ENCODE assay signal across 13 cellular contexts in genomic region chr2:65800998-65801397, GRCh38.
A peak's percentile ranks its signal among the peaks of the same experiment; 100 is the strongest.
DNase-seq lines count a peak whose midpoint lies in the region; ATAC-seq and TF ChIP-seq lines count a peak whose summit lies in the region.
"Had no signal": no experiment of that assay in that cellular context is flagged by ENCODE, and none has a peak within 500 bp of the region (broad histone marks: within the 10 kb centered on the region; RNA-seq: fewer than 3 reads in every experiment).

No MANE protein-coding gene starts in this region.

- no peak overlapping the region for H3K4me3 ChIP-seq in cardiac muscle cell
- H3K4me3 ChIP-seq in PC-9, result no peak overlapping the region
- H3K4me3 ChIP-seq in fibroblast of villous mesenchyme (ENCODE audit: low read depth, low read length), result no peak overlapping the region
- H3K4me3 ChIP-seq in upper lobe of right lung, result no peak overlapping the region
- no peak overlapping the region for H3K4me3 ChIP-seq in gastroesophageal sphincter
- H3K4me3 ChIP-seq: BLaER1 treated with 17β-estradiol and CSF1 and Interleukin-3, amounts not matched to agents 10 nM and 100 nM; dorsolateral prefrontal cortex; thoracic aorta had no signal

- H3K4me1 Mint-ChIP-seq in CD14-positive monocyte, result no peaks in the 10 kb centered on the region

- H3K36me3 Mint-ChIP-seq in CD14-positive monocyte, result no peaks in the 10 kb centered on the region

- peak in 1 of 2 donors; percentile 25 for DNase-seq in cardiac muscle cell (ENCODE audit: low read depth in 1 of 2, low spot score in 1 of 2)
- no peak for DNase-seq in cardiac septum (ENCODE audit: low spot score)
- peak in 1 of 2 experiments; percentile 9 for DNase-seq in PC-9
- peak; percentile 45 for DNase-seq in fibroblast of villous mesenchyme (ENCODE audit: low read depth)
- no peak for DNase-seq in upper lobe of right lung
- no peak for DNase-seq in activated naive CD4-positive, alpha-beta T cell treated with anti-CD3 and anti-CD28 coated beads, Interleukin-2, amount 50 U/mL, for 16 hours
- no peak for DNase-seq in CD14-positive monocyte (ENCODE audit: low spot score)
- DNase-seq: dorsolateral prefrontal cortex, NCI-H1048 had no signal

- peak; percentile 34 for TF ChIP-seq CTCF in cardiac muscle cell (IDR thresholded peaks at IDR 0.05; ENCODE audit: low read depth, low read length)
- peak; percentile 53 for TF ChIP-seq CTCF in PC-9 (conservative IDR thresholded peaks at IDR 0.05)
- TF ChIP-seq CTCF in fibroblast of villous mesenchyme (IDR thresholded peaks at IDR 0.05; ENCODE audit: insufficient read depth, low read depth, low read length), result peak; percentile 58
- TF ChIP-seq CTCF in upper lobe of right lung (IDR thresholded peaks at IDR 0.05), result peak; percentile 28
- TF ChIP-seq CTCF in CD14-positive monocyte (IDR thresholded peaks at IDR 0.05), result no peak
- TF ChIP-seq CTCF in gastroesophageal sphincter (IDR thresholded peaks at IDR 0.05), result no peak

- POLR2A ChIA-PET in PC-9 (lab: Charles Lee; ENCODE audit: unreplicated experiment), result no interaction called here

- no peak for TF ChIP-seq EP300 in gastroesophageal sphincter (IDR thresholded peaks at IDR 0.05)

- no peaks in the 10 kb centered on the region for H3K36me3 ChIP-seq in cardiac muscle cell
- H3K36me3 ChIP-seq in PC-9 (ENCODE audit: low read depth), result no peaks in the 10 kb centered on the region
- H3K36me3 ChIP-seq in upper lobe of right lung, result no peaks in the 10 kb centered on the region
- H3K36me3 ChIP-seq in gastroesophageal sphincter, result no peaks in the 10 kb centered on the region
- H3K36me3 ChIP-seq: BLaER1 treated with 17β-estradiol and CSF1 and Interleukin-3, amounts not matched to agents 10 nM and 100 nM; thoracic aorta had no signal

- no peaks in the 10 kb centered on the region for H3K9me3 ChIP-seq in cardiac muscle cell (ENCODE audit: low read depth)
- H3K9me3 ChIP-seq in PC-9 (ENCODE audit: insufficient read depth, low read depth), result no peaks in the 10 kb centered on the region
- no peaks in the 10 kb centered on the region for H3K9me3 ChIP-seq in upper lobe of right lung
- no peaks in the 10 kb centered on the region for H3K9me3 ChIP-seq in gastroesophageal sphincter
- H3K9me3 ChIP-seq: thoracic aorta had no signal

- H3K4me3 Mint-ChIP-seq in CD14-positive monocyte, result no peak overlapping the region

- WGBS in gastroesophageal sphincter (ENCODE audit: low coverage in 1 of 2), 2 donors, result 100% methylated on average over 1 of the region's 1 CpG; no CpG with 5 or more reads in 1 of the 2 donors

- no peaks in the 10 kb centered on the region for H3K27me3 ChIP-seq in cardiac muscle cell
- H3K27me3 ChIP-seq in PC-9 (ENCODE audit: insufficient read depth, low read depth), result peaks cover 11% of the 10 kb centered on the region; the same call in 1 of the 2 replicates
- no peaks in the 10 kb centered on the region for H3K27me3 ChIP-seq in upper lobe of right lung
- no peaks in the 10 kb centered on the region for H3K27me3 ChIP-seq in gastroesophageal sphincter
- H3K27me3 ChIP-seq: BLaER1 treated with 17β-estradiol and CSF1 and Interleukin-3, amounts not matched to agents 10 nM and 100 nM; dorsolateral prefrontal cortex had no signal

- no peak for TF ChIP-seq POLR2A in gastroesophageal sphincter (IDR thresholded peaks at IDR 0.05)

- no peak overlapping the region for H3K4me2 ChIP-seq in PC-9
- H3K4me2 ChIP-seq: BLaER1 treated with 17β-estradiol and CSF1 and Interleukin-3, amounts not matched to agents 10 nM and 100 nM had no signal

- no peaks in the 10 kb centered on the region for H3K79me2 ChIP-seq in PC-9 (ENCODE audit: low read depth)

- H3K27ac Mint-ChIP-seq in CD14-positive monocyte, result no peak overlapping the region

- no peaks in the 10 kb centered on the region for H3F3A ChIP-seq in PC-9 (ENCODE audit: insufficient read depth, low read depth)

- H2AFZ ChIP-seq in PC-9, result no peak overlapping the region

- intact Hi-C loops in cardiac septum (cut with DNase I) (no loop called here), PC-9 (cut with micrococcal nuclease; ENCODE audit: unreplicated experiment) (no loop called here), upper lobe of right lung (cut with DNase I) (no loop called here), CD14-positive monocyte (cut with micrococcal nuclease) (no loop called here)

- no peaks in the 10 kb centered on the region for H3K9me2 ChIP-seq in PC-9 (ENCODE audit: insufficient read depth)

- H3K4me1 ChIP-seq in cardiac muscle cell (ENCODE audit: low read depth) (no peaks in the 10 kb centered on the region), PC-9 (replicated peaks; ENCODE audit: insufficient read depth) (no peaks in the 10 kb centered on the region), upper lobe of right lung (no peaks in the 10 kb centered on the region), gastroesophageal sphincter (no peaks in the 10 kb centered on the region)
- H3K4me1 ChIP-seq: BLaER1 treated with 17β-estradiol and CSF1 and Interleukin-3, amounts not matched to agents 10 nM and 100 nM had no signal

- ATAC-seq in upper lobe of right lung, result peak; percentile 38
- no peak for ATAC-seq in gastroesophageal sphincter
- ATAC-seq: left colon had no signal

- no peak overlapping the region for H3K27ac ChIP-seq in cardiac muscle cell
- H3K27ac ChIP-seq in PC-9, result no peak overlapping the region
- H3K27ac ChIP-seq in upper lobe of right lung, result no peak overlapping the region
- H3K27ac ChIP-seq in gastroesophageal sphincter, result no peak overlapping the region
- H3K27ac ChIP-seq: BLaER1 treated with 17β-estradiol and CSF1 and Interleukin-3, amounts not matched to agents 10 nM and 100 nM; dorsolateral prefrontal cortex; thoracic aorta had no signal

- peaks cover 1 to 10% (median 4%) of the 10 kb centered on the region in 7 donors for H3K9me3 Mint-ChIP-seq in CD14-positive monocyte

- H4K20me1 ChIP-seq in PC-9 (ENCODE audit: insufficient read depth), result no peaks in the 10 kb centered on the region
- H4K20me1 ChIP-seq: BLaER1 treated with 17β-estradiol and CSF1 and Interleukin-3, amounts not matched to agents 10 nM and 100 nM had no signal

- CTCF ChIA-PET in PC-9 (lab: Charles Lee), result interaction anchor here (0.6 to 0.9 kb wide), 2 partner anchors 160 to 814 kb away, joined by 3 to 7 read pairs; no protein-coding TSS in a partner anchor

- H3K27me3 Mint-ChIP-seq in CD14-positive monocyte (ENCODE audit: low read depth in 3 of 3), result peaks cover 0 to 2% (median 0%) of the 10 kb centered on the region in 3 donors

- no TSS peak for BruUV-seq in PC-9 (replicated peaks; lab: Mats Ljungman, UMichigan)

Comparison
In these comparisons a context has a peak if more than half of its experiments do, and no peak if none do; other contexts are left out.
1. CTCF ChIP-seq: peak in cardiac muscle cell (single experiment), PC-9 (single experiment), fibroblast of villous mesenchyme (single experiment) and upper lobe of right lung (single experiment); none in CD14-positive monocyte (single experiment) and gastroesophageal sphincter (0 of 4).